22 cellular contexts compared by ENCODE assay signal in genomic region chr12:93107514-93107942, GRCh38.
DNase-seq lines count a peak whose midpoint lies in the region; ATAC-seq, FAIRE-seq and TF ChIP-seq lines count a peak whose summit lies in the region.
"Had no signal": no experiment of that assay in that cellular context is flagged by ENCODE, and none has a peak within 500 bp of the region (broad histone marks: within the 10 kb centered on the region; RNA-seq: fewer than 3 reads in every experiment).

No MANE protein-coding gene starts in this region.

- no peaks in the 10 kb centered on the region for H3K9me3 Mint-ChIP-seq in effector memory CD8-positive, alpha-beta T cell
- H3K9me3 Mint-ChIP-seq: activated CD8-positive, alpha-beta T cell treated with anti-CD3 and anti-CD28 coated beads for 36 hours had no signal

- H3K27me3 ChIP-seq in bronchial epithelial cell (ENCODE audit: control insufficient read depth, insufficient read depth, low read length) (no peaks in the 10 kb centered on the region), esophagus squamous epithelium (no peaks in the 10 kb centered on the region)

- H3K36me3 ChIP-seq in bronchial epithelial cell (ENCODE audit: control insufficient read depth, insufficient read depth, low read length) (no peaks in the 10 kb centered on the region), mesodermal cell (ENCODE audit: control insufficient read depth, insufficient read depth, low read length) (no peaks in the 10 kb centered on the region), esophagus squamous epithelium (no peaks in the 10 kb centered on the region)

- no peak for TF ChIP-seq POLR2A in esophagus squamous epithelium (IDR thresholded peaks at IDR 0.05)

- H3K4me1 ChIP-seq in mesodermal cell (ENCODE audit: control insufficient read depth, insufficient read depth, low read length, poor library complexity, severe bottlenecking) (peaks cover 41% of the 10 kb centered on the region), esophagus squamous epithelium (peaks cover 0 to 14% (median 10%) of the 10 kb centered on the region in 3 donors)

- H3K27ac Mint-ChIP-seq in effector memory CD8-positive, alpha-beta T cell = no peak overlapping the region
- H3K27ac Mint-ChIP-seq: activated CD8-positive, alpha-beta T cell treated with anti-CD3 and anti-CD28 coated beads for 36 hours had no signal

- intact Hi-C loops in esophagus squamous epithelium (cut with DNase I) = no loop called here

- peaks cover 0 to 9% of the 10 kb centered on the region in 2 donors for H3K27me3 Mint-ChIP-seq in effector memory CD8-positive, alpha-beta T cell
- H3K27me3 Mint-ChIP-seq: activated CD8-positive, alpha-beta T cell treated with anti-CD3 and anti-CD28 coated beads for 36 hours had no signal

- H3K4me3 ChIP-seq in bronchial epithelial cell (ENCODE audit: low read depth, low read length) (no peak overlapping the region), mesodermal cell (ENCODE audit: extremely low read depth, insufficient read depth, low read length, poor library complexity, severe bottlenecking) (no peak overlapping the region), esophagus squamous epithelium (no peak overlapping the region)

- FAIRE-seq in bronchial epithelial cell (lab: Jason Lieb, UNC) = peak; percentile 13

- H3K9me3 ChIP-seq in mesodermal cell (ENCODE audit: control insufficient read depth, low read length) (no peaks in the 10 kb centered on the region), esophagus squamous epithelium (no peaks in the 10 kb centered on the region)

- TF ChIP-seq CTCF in bronchial epithelial cell (IDR thresholded peaks at IDR 0.05; ENCODE audit: insufficient read depth, low read length, severe bottlenecking) (no peak), esophagus squamous epithelium (IDR thresholded peaks at IDR 0.05) (no peak)

- WGBS in mesodermal cell (ENCODE audit: insufficient coverage in 2 of 2), 2 experiments = 75 to 100% methylated on average over 1 to 2 of the region's 2 CpGs
- WGBS in esophagus squamous epithelium, 2 donors = 81 to 92% methylated on average over 2 of the region's 2 CpGs

- DNase-seq in NCI-H2227 treated with DMSO at 0.1 percent for 48 hours (lab: John Stamatoyannopoulos, UW) (peak; percentile 32), bronchial epithelial cell (ENCODE audit: low read depth) (no peak), NCI-H128 (lab: John Stamatoyannopoulos, UW; ENCODE audit: unreplicated experiment) (no peak), esophagus squamous epithelium (lab: John Stamatoyannopoulos, UW) (no peak)
- no peak for DNase-seq in effector memory CD8-positive, alpha-beta T cell
- DNase-seq: activated CD4-positive, CD25-positive, alpha-beta regulatory T cell; activated CD8-positive, alpha-beta T cell treated with anti-CD3 and anti-CD28 coated beads for 36 hours; activated naive CD4-positive, alpha-beta T cell; amygdala; C1 segment of cervical spinal cord; cerebellar nuclear complex; effector CD4-positive, alpha-beta T cell; NCI-H146; NCI-H2171 treated with DMSO at 0.1 percent for 48 hours; NCI-H774; stimulated activated CD4-positive, alpha-beta T cell treated with anti-CD3 and anti-CD28 coated beads, Interleukin-12 subunit alpha, Interleukin-12 subunit beta, amount 100 ng/mL, for 4 hours; stimulated activated CD4-positive, alpha-beta T cell treated with anti-CD3 and anti-CD28 coated beads, Interleukin-4, amount 100 ng/mL, for 4 hours; T1000 had no signal

- no peaks in the 10 kb centered on the region for H3K4me1 Mint-ChIP-seq in effector memory CD8-positive, alpha-beta T cell (ENCODE audit: low read depth in 2 of 2)

- ATAC-seq in GM21381 (IDR thresholded peaks at IDR 0.05; ENCODE audit: unreplicated experiment) = peak; percentile 20
- ATAC-seq in activated CD4-positive, CD25-positive, alpha-beta regulatory T cell treated with anti-CD3 and anti-CD28 coated beads, Interleukin-2, amount 50 U/mL, for 24 hours = no peak
- no peak for ATAC-seq in effector memory CD8-positive, alpha-beta T cell (replicated peaks)
- ATAC-seq: activated CD8-positive, alpha-beta T cell treated with anti-CD3 and anti-CD28 coated beads for 36 hours; esophagus mucosa had no signal

- H3K36me3 Mint-ChIP-seq in effector memory CD8-positive, alpha-beta T cell (ENCODE audit: insufficient read depth) = no peaks in the 10 kb centered on the region

- H3K4me3 Mint-ChIP-seq in effector memory CD8-positive, alpha-beta T cell = no peak overlapping the region
- H3K4me3 Mint-ChIP-seq: activated CD8-positive, alpha-beta T cell treated with anti-CD3 and anti-CD28 coated beads for 36 hours had no signal

- H3K27ac ChIP-seq in mesodermal cell (ENCODE audit: low read depth, low read length, severe bottlenecking) (peak overlapping the region; percentile 37), esophagus squamous epithelium (no peak overlapping the region)
